ENCODE assay signal across 8 cellular contexts in the genomic region with DNA sequence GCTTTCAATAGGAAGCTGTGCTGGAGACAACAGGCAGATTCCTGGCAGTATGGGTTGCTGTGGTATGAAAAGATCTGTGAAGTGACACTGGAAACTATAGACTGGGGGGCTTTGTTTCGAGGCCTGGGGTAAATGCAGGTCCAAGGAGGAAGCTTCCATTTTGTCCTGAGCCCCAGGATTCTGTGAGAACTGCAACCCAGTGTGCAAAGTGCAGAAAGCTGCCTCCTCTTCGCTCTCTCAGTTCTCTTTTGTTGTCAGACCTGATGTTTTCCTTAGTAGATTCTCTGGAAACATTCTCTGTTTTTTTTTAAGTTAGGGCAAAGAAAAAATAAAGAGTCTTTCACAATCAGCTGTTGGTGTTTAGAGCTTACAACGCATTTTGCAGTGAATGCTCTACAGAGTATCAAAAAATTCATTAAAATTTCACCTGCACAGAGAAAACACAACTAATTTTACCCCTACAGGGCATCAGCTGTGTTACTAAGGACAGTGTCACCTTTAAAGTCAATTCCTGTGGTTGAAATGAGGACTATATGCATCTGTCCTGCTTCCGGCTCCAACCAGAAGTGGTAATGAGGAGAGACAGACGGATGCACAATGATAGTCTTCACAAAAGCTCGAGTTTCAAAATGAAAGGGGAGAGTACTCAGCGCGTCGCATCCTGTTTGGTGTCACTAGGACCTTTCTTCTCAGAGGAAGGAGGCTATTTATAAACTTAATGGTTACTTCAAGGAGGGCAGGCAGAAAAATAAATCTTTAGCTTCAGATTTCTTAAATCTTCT.
DNase-seq lines count a peak whose midpoint lies in the region; ATAC-seq and TF ChIP-seq lines count a peak whose summit lies in the region.

No MANE protein-coding gene starts in this region.

- no peak overlapping the region for H3K9ac ChIP-seq in neural progenitor cell

- H3K9me3 ChIP-seq in neural progenitor cell (ENCODE audit: low read depth), result no peaks in the 10 kb centered on the region
- H3K9me3 ChIP-seq in sigmoid colon, result no peaks in the 10 kb centered on the region

- H3K27ac Mint-ChIP-seq in neural progenitor cell, result peak overlapping the region; percentile 93

- H3K4me3 ChIP-seq in neural progenitor cell (no peak overlapping the region), sigmoid colon (no peak overlapping the region)

- H3K4me1 ChIP-seq in neural progenitor cell (peaks cover 41% of the 10 kb centered on the region), sigmoid colon (peaks cover 0 to 4% (median 0%) of the 10 kb centered on the region in 4 donors)

- ATAC-seq in GM18502 (IDR thresholded peaks at IDR 0.05; ENCODE audit: poor library complexity, unreplicated experiment) (peak; percentile 94), GM21576 (IDR thresholded peaks at IDR 0.05; ENCODE audit: unreplicated experiment) (peak; percentile 94)

- H3K4me1 Mint-ChIP-seq in neural progenitor cell, result peaks cover 60% of the 10 kb centered on the region

- H3K9me3 Mint-ChIP-seq in neural progenitor cell, result no peaks in the 10 kb centered on the region

- TF ChIP-seq CTCF in neural progenitor cell (IDR thresholded peaks at IDR 0.05), result no peak
- TF ChIP-seq CTCF in RWPE1 (conservative IDR thresholded peaks at IDR 0.05; ENCODE audit: low read depth), result no peak
- no peak for TF ChIP-seq CTCF in sigmoid colon (IDR thresholded peaks at IDR 0.05)

- peaks cover 16% of the 10 kb centered on the region for H4K20me1 ChIP-seq in neural progenitor cell (ENCODE audit: low read depth)

- POLR2A ChIA-PET in RWPE1 (lab: Yijun Ruan, JAX; ENCODE audit: low non-redundant PET), result no interaction called here

- peak overlapping the region; percentile 45 for H3K4me2 ChIP-seq in neural progenitor cell

- H3K36me3 ChIP-seq in neural progenitor cell (no peaks in the 10 kb centered on the region), sigmoid colon (no peaks in the 10 kb centered on the region)

- no peaks in the 10 kb centered on the region for H3K27me3 ChIP-seq in neural progenitor cell
- no peaks in the 10 kb centered on the region for H3K27me3 ChIP-seq in sigmoid colon

- H3F3A ChIP-seq in neural progenitor cell (ENCODE audit: low read depth), result peaks cover 6% of the 10 kb centered on the region

- TF ChIP-seq EP300 in sigmoid colon (IDR thresholded peaks at IDR 0.05), result no peak

- intact Hi-C loops in sigmoid colon (cut with DNase I), result no loop called here

- H3K27ac ChIP-seq in neural progenitor cell (no peak overlapping the region), RWPE1 (no peak overlapping the region), sigmoid colon (no peak overlapping the region)

- H3K27me3 Mint-ChIP-seq in neural progenitor cell (ENCODE audit: insufficient read depth, low read depth), result peaks cover 2% of the 10 kb centered on the region

- CTCF ChIA-PET in RWPE1 (lab: Yijun Ruan, JAX), result no interaction called here

- H3K4me3 Mint-ChIP-seq in neural progenitor cell, result peak overlapping the region; percentile 42

- no peak for TF ChIP-seq POLR2A in sigmoid colon (IDR thresholded peaks at IDR 0.05)

- WGBS in sigmoid colon, 2 donors, result 48 to 83% methylated on average over 9 of the region's 9 CpGs

- H3K79me2 ChIP-seq in neural progenitor cell (ENCODE audit: low read depth), result no peaks in the 10 kb centered on the region

- H2AFZ ChIP-seq in neural progenitor cell (replicated peaks), result no peak overlapping the region

- DNase-seq in LHCN-M2 (ENCODE audit: low read depth), result peak; percentile 3
- peak; percentile 75 for DNase-seq in activated effector memory CD4-positive, alpha-beta T cell treated with anti-CD3 and anti-CD28 coated beads, Interleukin-2, amount 50 U/mL, for 16 hours
- DNase-seq in neural progenitor cell (ENCODE audit: low spot score), result no peak
- DNase-seq in RWPE1 (ENCODE audit: low spot score), result no peak
- DNase-seq in sigmoid colon, result no peak
- no peak for DNase-seq in RKO (ENCODE audit: low spot score)

- H3K36me3 Mint-ChIP-seq in neural progenitor cell, result no peaks in the 10 kb centered on the region

Comparison
In these comparisons a context has a peak if more than half of its experiments do, and no peak if none do; other contexts are left out.
1. DNase-seq: peak in LHCN-M2 (single experiment) and activated effector memory CD4-positive, alpha-beta T cell treated with anti-CD3 and anti-CD28 coated beads, Interleukin-2, amount 50 U/mL, for 16 hours (single experiment); none in neural progenitor cell (single experiment), RWPE1 (single experiment), sigmoid colon (single experiment) and RKO (single experiment).